ENCODE assay signal across 5 cellular contexts in the genomic region with DNA sequence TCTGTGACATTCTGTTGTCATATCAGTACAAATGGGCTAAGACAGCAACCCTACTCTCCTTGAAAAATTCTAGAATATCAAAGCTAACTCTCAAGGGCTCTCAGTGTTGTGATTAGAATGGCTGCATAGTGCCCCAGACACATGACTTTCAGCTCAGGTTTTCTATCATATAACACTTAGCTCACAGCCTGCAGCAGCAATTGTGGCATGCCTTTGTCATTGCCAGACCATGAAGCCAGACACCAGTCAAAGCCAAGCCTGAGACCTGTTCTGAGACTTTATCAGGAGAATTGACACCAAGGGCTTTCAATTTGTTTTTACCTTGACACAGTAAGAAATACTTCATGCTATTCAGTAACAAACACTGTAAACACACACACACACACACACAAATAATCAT.
"Had no signal": no experiment of that assay in that cellular context is flagged by ENCODE, and none has a peak within 500 bp of the region (broad histone marks: within the 10 kb centered on the region; RNA-seq: fewer than 3 reads in every experiment).

No MANE protein-coding gene starts in this region.

- H3K27ac ChIP-seq: HL-60 had no signal

- H3K4me3 ChIP-seq: K562 had no signal

- ATAC-seq: HepG2, K562 had no signal

- DNase-seq: IMR-90, KBM-7 had no signal
